ENCODE assay signal across 15 cellular contexts in genomic region chr2:40401896-40402295, GRCh38. TPM values are rescaled to one million over a fixed set of nuclear protein-coding genes. Genes with fewer than 3 reads are reported as not detected.
A peak's percentile ranks its signal among the peaks of the same experiment; 100 is the strongest.
DNase-seq lines count a peak whose midpoint lies in the region; ATAC-seq, FAIRE-seq and TF ChIP-seq lines count a peak whose summit lies in the region.
"Had no signal": no experiment of that assay in that cellular context is flagged by ENCODE, and none has a peak within 500 bp of the region (broad histone marks: within the 10 kb centered on the region; RNA-seq: fewer than 3 reads in every experiment).

No MANE protein-coding gene starts in this region.

- ATAC-seq in foreskin keratinocyte = peak; percentile 81
- no peak for ATAC-seq in left lung
- ATAC-seq: GM23338, WTC11 had no signal

- H3K4me3 ChIP-seq in left lung = no peak overlapping the region
- H3K4me3 ChIP-seq: GM23338, lung had no signal

- peak overlapping the region; percentile 98 for H3K27ac Mint-ChIP-seq in HFFc6
- H3K27ac Mint-ChIP-seq in T-helper 2 cell treated with Interferon-gamma antibody and Interleukin-4, amounts not matched to agents 5 μg/mL and 100 μg/mL, for 36 hours = no peak overlapping the region
- H3K27ac Mint-ChIP-seq: GM23338, WTC11 had no signal

- no peaks in the 10 kb centered on the region for H3K9me3 ChIP-seq in left lung

- peak; percentile 97 for DNase-seq in ACHN
- peak; percentile 89 for DNase-seq in HFFc6
- DNase-seq in T-helper 2 cell treated with Interferon-gamma antibody and Interleukin-4, amounts not matched to agents 5 μg/mL and 100 μg/mL, for 36 hours (ENCODE audit: low spot score) = peak; percentile 42
- DNase-seq in foreskin keratinocyte = peak; percentile 71 to 87
- no peak for DNase-seq in NCI-H345 (lab: John Stamatoyannopoulos, UW)
- no peak for DNase-seq in occipital lobe (lab: John Stamatoyannopoulos, UW)
- no peak for DNase-seq in D721Med (ENCODE audit: insufficient read length, low spot score)
- no peak for DNase-seq in left lung
- DNase-seq: activated naive CD4-positive, alpha-beta T cell treated with Interleukin-2 at 50 U/mL for 16 hours; NCI-H1092 treated with DMSO at 0.1 percent for 48 hours; retina had no signal

- peak overlapping the region; percentile 74 for H3K4me3 Mint-ChIP-seq in HFFc6
- H3K4me3 Mint-ChIP-seq in T-helper 2 cell treated with Interferon-gamma antibody and Interleukin-4, amounts not matched to agents 5 μg/mL and 100 μg/mL, for 36 hours = no peak overlapping the region
- H3K4me3 Mint-ChIP-seq: GM23338, WTC11 had no signal

- in situ Hi-C loops in ACHN (cut with HindIII; ENCODE audit: low pct_ligation_motif_present, low pct_unique_long_range_greater_than_20kb, low sequenced_read_pairs) = no loop called here

- H3K9me3 Mint-ChIP-seq in HFFc6 = no peaks in the 10 kb centered on the region; the same call in 1 of the 2 replicates
- H3K9me3 Mint-ChIP-seq in T-helper 2 cell treated with Interferon-gamma antibody and Interleukin-4, amounts not matched to agents 5 μg/mL and 100 μg/mL, for 36 hours = no peaks in the 10 kb centered on the region
- H3K9me3 Mint-ChIP-seq: GM23338 had no signal

- H3K36me3 ChIP-seq in left lung = no peaks in the 10 kb centered on the region

- H3K27me3 ChIP-seq in foreskin keratinocyte (no peaks in the 10 kb centered on the region), left lung (no peaks in the 10 kb centered on the region)

- H3K36me3 Mint-ChIP-seq in HFFc6 (ENCODE audit: low read depth) = peaks cover 44% of the 10 kb centered on the region
- H3K36me3 Mint-ChIP-seq in T-helper 2 cell treated with Interferon-gamma antibody and Interleukin-4, amounts not matched to agents 5 μg/mL and 100 μg/mL, for 36 hours (ENCODE audit: low read depth) = no peaks in the 10 kb centered on the region

- H3K4me1 ChIP-seq in foreskin keratinocyte (peaks cover 31% of the 10 kb centered on the region), left lung (no peaks in the 10 kb centered on the region)

- TF ChIP-seq CTCF in HFFc6 (IDR thresholded peaks at IDR 0.05) = no peak
- no peak for TF ChIP-seq CTCF in foreskin keratinocyte (conservative IDR thresholded peaks at IDR 0.05)
- no peak for TF ChIP-seq CTCF in D721Med (IDR thresholded peaks at IDR 0.05; ENCODE audit: insufficient read depth, missing control alignments)
- no peak for TF ChIP-seq CTCF in left lung (IDR thresholded peaks at IDR 0.05)

- H3K27ac ChIP-seq in foreskin keratinocyte = no peak overlapping the region
- no peak overlapping the region for H3K27ac ChIP-seq in left lung

- H3K27me3 Mint-ChIP-seq in HFFc6 (ENCODE audit: insufficient read depth) = no peaks in the 10 kb centered on the region; the same call in 1 of the 2 replicates
- H3K27me3 Mint-ChIP-seq in T-helper 2 cell treated with Interferon-gamma antibody and Interleukin-4, amounts not matched to agents 5 μg/mL and 100 μg/mL, for 36 hours (ENCODE audit: low read depth) = no peaks in the 10 kb centered on the region

- no peak for FAIRE-seq in D721Med (lab: Jason Lieb, UNC)
- FAIRE-seq: endometrium had no signal

- intact Hi-C loops in left lung (cut with DNase I) = no loop called here

- peaks cover 89% of the 10 kb centered on the region for H3K4me1 Mint-ChIP-seq in HFFc6 (ENCODE audit: low read depth)
- H3K4me1 Mint-ChIP-seq in T-helper 2 cell treated with Interferon-gamma antibody and Interleukin-4, amounts not matched to agents 5 μg/mL and 100 μg/mL, for 36 hours (ENCODE audit: low read depth) = peaks cover 14% of the 10 kb centered on the region

RNA-seq across cellular contexts. Expression of gene SLC8A1, which starts 50.0 kb away (rescaled TPM):
- 10 to 100 TPM; 71.5 to 96.9 (median 92.2) TPM for total RNA-seq in HFFc6 (2021; fragmentation: NEBNext Ultra II Directional; extraction: Animal tissue kit (Norgen Biotek cat#: 25700))
- 19.9 and 20.4 TPM in 2 replicates for total RNA-seq in foreskin keratinocyte
- 0.64 and 0.96 TPM in 2 replicates for polyA plus RNA-seq in foreskin keratinocyte
- 277 TPM for total RNA-seq in occipital lobe
- total RNA-seq in left lung = 10 to 100 TPM; 29.9 to 39.7 TPM

Comparison
In these comparisons a context has a peak if more than half of its experiments do, and no peak if none do; other contexts are left out.
1. DNase-seq: peak in ACHN (single experiment), HFFc6 (single experiment), T-helper 2 cell treated with Interferon-gamma antibody and Interleukin-4, amounts not matched to agents 5 μg/mL and 100 μg/mL, for 36 hours (single experiment) and foreskin keratinocyte (2 of 2); none in NCI-H345 (single experiment), occipital lobe (single experiment), D721Med (single experiment) and left lung (0 of 2).